Comparison of ENCODE assay signal across 22 cellular contexts in genomic region chr20:39851459-39851858, GRCh38.
DNase-seq lines count a peak whose midpoint lies in the region; ATAC-seq and TF ChIP-seq lines count a peak whose summit lies in the region.
"Had no signal": no experiment of that assay in that cellular context is flagged by ENCODE, and none has a peak within 500 bp of the region (broad histone marks: within the 10 kb centered on the region; RNA-seq: fewer than 3 reads in every experiment).

No MANE protein-coding gene starts in this region.

- no peak overlapping the region for H3K27ac Mint-ChIP-seq in stimulated activated effector memory CD8-positive, alpha-beta T cell treated with anti-CD3 and anti-CD28 coated beads, Interleukin-12 subunit alpha, Interleukin-12 subunit beta, amount 100 ng/mL, for 72 hours
- H3K27ac Mint-ChIP-seq: activated CD4-positive, alpha-beta T cell treated with anti-CD3 and anti-CD28 coated beads for 36 hours had no signal

- TF ChIP-seq CTCF in VCaP (conservative IDR thresholded peaks at IDR 0.05) (no peak), smooth muscle cell (IDR thresholded peaks at IDR 0.05; ENCODE audit: borderline replicate concordance, insufficient read depth, poor library complexity, severe bottlenecking) (no peak)

- H3K36me3 Mint-ChIP-seq in stimulated activated effector memory CD8-positive, alpha-beta T cell treated with anti-CD3 and anti-CD28 coated beads, Interleukin-12 subunit alpha, Interleukin-12 subunit beta, amount 100 ng/mL, for 72 hours = no peaks in the 10 kb centered on the region

- no peak for ATAC-seq in GM21526 (IDR thresholded peaks at IDR 0.05; ENCODE audit: low FRiP score, unreplicated experiment)
- ATAC-seq in stimulated activated effector memory CD8-positive, alpha-beta T cell treated with anti-CD3 and anti-CD28 coated beads, Interleukin-12 subunit alpha, Interleukin-12 subunit beta, amount 100 ng/mL, for 72 hours = no peak
- ATAC-seq: activated CD4-positive, alpha-beta T cell treated with anti-CD3 and anti-CD28 coated beads for 36 hours; foreskin keratinocyte; left colon; mucosa of descending colon; Panc1; upper lobe of right lung had no signal

- H3F3A ChIP-seq in smooth muscle cell (ENCODE audit: low read depth) = no peaks in the 10 kb centered on the region

- H3K4me1 ChIP-seq in smooth muscle cell (ENCODE audit: low read depth) = peaks cover 64% of the 10 kb centered on the region
- H3K4me1 ChIP-seq: BLaER1, foreskin keratinocyte had no signal

- H3K27me3 ChIP-seq in smooth muscle cell (ENCODE audit: low read depth) = no peaks in the 10 kb centered on the region
- H3K27me3 ChIP-seq: adrenal gland, BLaER1, neutrophil, right atrium auricular region, stomach, upper lobe of right lung had no signal

- H3K9ac ChIP-seq in smooth muscle cell (ENCODE audit: low read depth) = peak overlapping the region; percentile 43
- H3K9ac ChIP-seq: BLaER1 had no signal

- no peak overlapping the region for H3K4me3 Mint-ChIP-seq in stimulated activated effector memory CD8-positive, alpha-beta T cell treated with anti-CD3 and anti-CD28 coated beads, Interleukin-12 subunit alpha, Interleukin-12 subunit beta, amount 100 ng/mL, for 72 hours
- H3K4me3 Mint-ChIP-seq: activated CD4-positive, alpha-beta T cell treated with anti-CD3 and anti-CD28 coated beads for 36 hours had no signal

- H3K36me3 ChIP-seq in smooth muscle cell (ENCODE audit: low read depth) = no peaks in the 10 kb centered on the region
- H3K36me3 ChIP-seq: adrenal gland, BLaER1, neutrophil, right atrium auricular region, stomach, upper lobe of right lung had no signal

- H3K9me3 Mint-ChIP-seq in stimulated activated effector memory CD8-positive, alpha-beta T cell treated with anti-CD3 and anti-CD28 coated beads, Interleukin-12 subunit alpha, Interleukin-12 subunit beta, amount 100 ng/mL, for 72 hours = no peaks in the 10 kb centered on the region

- H2AFZ ChIP-seq in smooth muscle cell (ENCODE audit: low read depth) = no peak overlapping the region

- H3K27ac ChIP-seq in VCaP = peak overlapping the region; percentile 38; the same call in 1 of the 2 replicates
- H3K27ac ChIP-seq in smooth muscle cell (ENCODE audit: low read depth) = peak overlapping the region; percentile 97
- H3K27ac ChIP-seq: BLaER1, foreskin keratinocyte, neutrophil, right atrium auricular region had no signal

- no peaks in the 10 kb centered on the region for H4K20me1 ChIP-seq in smooth muscle cell (ENCODE audit: low read depth)
- H4K20me1 ChIP-seq: BLaER1 had no signal

- H3K4me3 ChIP-seq in smooth muscle cell = no peak overlapping the region
- H3K4me3 ChIP-seq: adrenal gland, BLaER1, mucosa of descending colon, right atrium auricular region, stomach, upper lobe of right lung had no signal

- no peaks in the 10 kb centered on the region for H3K9me3 ChIP-seq in smooth muscle cell (replicated peaks; ENCODE audit: low read depth)
- H3K9me3 ChIP-seq: adrenal gland, BLaER1, mucosa of descending colon, neutrophil, right atrium auricular region, stomach, upper lobe of right lung had no signal

- DNase-seq in EH (ENCODE audit: low read depth) = peak; percentile 88
- DNase-seq in fibroblast of peridontal ligament (ENCODE audit: extremely low read depth) = peak; percentile 83
- DNase-seq in smooth muscle cell (lab: John Stamatoyannopoulos, UW; ENCODE audit: unreplicated experiment) = no peak
- DNase-seq in stimulated activated effector memory CD8-positive, alpha-beta T cell treated with anti-CD3 and anti-CD28 coated beads, Interleukin-12 subunit alpha, Interleukin-12 subunit beta, amount 100 ng/mL, for 72 hours (ENCODE audit: low spot score in 2 of 2) = no peak
- no peak for DNase-seq in NCI-H2107 (lab: John Stamatoyannopoulos, UW)
- DNase-seq: activated CD4-positive, alpha-beta T cell treated with anti-CD3 and anti-CD28 coated beads for 36 hours; activated CD8-positive, alpha-beta memory T cell treated with anti-CD3 and anti-CD28 coated beads, Interleukin-2, amount 50 U/mL, for 48 hours; activated gamma-delta T cell; adrenal gland; effector memory CD4-positive, alpha-beta T cell; left colon; mucosa of descending colon; NCI-H1694; stomach; upper lobe of right lung had no signal

- peak overlapping the region; percentile 17 for H3K4me2 ChIP-seq in smooth muscle cell
- H3K4me2 ChIP-seq: BLaER1 had no signal

- H3K4me1 Mint-ChIP-seq in stimulated activated effector memory CD8-positive, alpha-beta T cell treated with anti-CD3 and anti-CD28 coated beads, Interleukin-12 subunit alpha, Interleukin-12 subunit beta, amount 100 ng/mL, for 72 hours = no peaks in the 10 kb centered on the region
- H3K4me1 Mint-ChIP-seq: activated CD4-positive, alpha-beta T cell treated with anti-CD3 and anti-CD28 coated beads for 36 hours had no signal

- WGBS in smooth muscle cell (ENCODE audit: low lambda C conversion rate) = 23% methylated on average over 3 of the region's 3 CpGs

- H3K79me2 ChIP-seq in smooth muscle cell (ENCODE audit: low read depth) = no peaks in the 10 kb centered on the region

Comparison
In these comparisons a context has a peak if more than half of its experiments do, and no peak if none do; other contexts are left out.
1. DNase-seq: peak in EH (single experiment) and fibroblast of peridontal ligament (single experiment); none in smooth muscle cell (single experiment), stimulated activated effector memory CD8-positive, alpha-beta T cell treated with anti-CD3 and anti-CD28 coated beads, Interleukin-12 subunit alpha, Interleukin-12 subunit beta, amount 100 ng/mL, for 72 hours (0 of 2) and NCI-H2107 (single experiment).